In genomic region chr21:17794631-17795030, GRCh38 we compare ENCODE assay signal across 17 cellular contexts. TPM values are rescaled to one million over a fixed set of nuclear protein-coding genes. Genes with fewer than 3 reads are reported as not detected.
DNase-seq lines count a peak whose midpoint lies in the region; ATAC-seq and TF ChIP-seq lines count a peak whose summit lies in the region.
"Had no signal": no experiment of that assay in that cellular context is flagged by ENCODE, and none has a peak within 500 bp of the region (broad histone marks: within the 10 kb centered on the region; RNA-seq: fewer than 3 reads in every experiment).

No MANE protein-coding gene starts in this region.

- H3K36me3 ChIP-seq in muscle layer of duodenum (ENCODE audit: control insufficient read depth in 1 of 2, insufficient read depth in 2 of 2, low read length in 2 of 2), result peaks cover 0 to 6% of the 10 kb centered on the region in 2 donors
- no peaks in the 10 kb centered on the region for H3K36me3 ChIP-seq in vagina
- H3K36me3 ChIP-seq: ovary had no signal

- H3K36me3 Mint-ChIP-seq in activated CD8-positive, alpha-beta T cell treated with anti-CD3 and anti-CD28 coated beads for 36 hours (ENCODE audit: low read depth), result peaks cover 52% of the 10 kb centered on the region

- H3K4me3 Mint-ChIP-seq in activated CD8-positive, alpha-beta T cell treated with anti-CD3 and anti-CD28 coated beads for 36 hours, result peak overlapping the region; percentile 19

- peak overlapping the region; percentile 58 for H3K27ac ChIP-seq in right cardiac atrium (ENCODE audit: low read length)
- H3K27ac ChIP-seq in muscle layer of duodenum (ENCODE audit: low read length), result no peak overlapping the region
- peak overlapping the region; percentile 43 for H3K27ac ChIP-seq in vagina
- H3K27ac ChIP-seq: cardiac muscle cell, ovary, VCaP had no signal

- no peaks in the 10 kb centered on the region for H3K9me3 Mint-ChIP-seq in activated CD8-positive, alpha-beta T cell treated with anti-CD3 and anti-CD28 coated beads for 36 hours
- H3K9me3 Mint-ChIP-seq: activated T-helper 2 cell treated with anti-CD3 and anti-CD28 coated beads, Interferon-gamma antibody, Interleukin-2, Interleukin-4, amounts not matched to agents 10 μg/mL and 5 μg/mL and 100 μg/mL, durations not matched to agents 14 hours and 24 hours and 36 hours had no signal

- peaks cover 1% of the 10 kb centered on the region for H3K4me1 ChIP-seq in right cardiac atrium (ENCODE audit: control insufficient read depth, insufficient read depth, low read length)
- H3K4me1 ChIP-seq in muscle layer of duodenum (ENCODE audit: control insufficient read depth in 1 of 2, insufficient read depth in 2 of 2, low read length in 2 of 2), result peaks cover 4 to 15% of the 10 kb centered on the region in 2 donors
- H3K4me1 ChIP-seq in vagina, result peaks cover 23% of the 10 kb centered on the region

- WGBS in right cardiac atrium, result 65% methylated on average over 4 of the region's 4 CpGs

- no peak for TF ChIP-seq POLR2A in vagina (IDR thresholded peaks at IDR 0.05)

- no peaks in the 10 kb centered on the region for H3K27me3 ChIP-seq in right cardiac atrium (ENCODE audit: control insufficient read depth, insufficient read depth)
- H3K27me3 ChIP-seq in muscle layer of duodenum (ENCODE audit: low read depth, low read length), result no peaks in the 10 kb centered on the region
- H3K27me3 ChIP-seq in vagina, result no peaks in the 10 kb centered on the region
- H3K27me3 ChIP-seq: BE2C, cardiac muscle cell, ovary had no signal

- CTCF ChIA-PET in activated CD8-positive, alpha-beta T cell treated with anti-CD3 and anti-CD28 coated beads for 36 hours (lab: Charles Lee), result interaction anchor here (0.7 to 2.8 kb wide), 3 partner anchors 11 to 131 kb away, joined by 3 to 18 read pairs (median 3); partner anchors contain the start of gene C21orf91

- peak overlapping the region; percentile 94 for H3K27ac Mint-ChIP-seq in activated CD8-positive, alpha-beta T cell treated with anti-CD3 and anti-CD28 coated beads for 36 hours

- no peaks in the 10 kb centered on the region for H3K9me3 ChIP-seq in right cardiac atrium (ENCODE audit: control insufficient read depth, low read length)
- H3K9me3 ChIP-seq in muscle layer of duodenum (ENCODE audit: control insufficient read depth in 1 of 2, low read length in 2 of 2), result no peaks in the 10 kb centered on the region
- H3K9me3 ChIP-seq in vagina, result no peaks in the 10 kb centered on the region
- H3K9me3 ChIP-seq: BE2C, ovary had no signal

- ATAC-seq in right cardiac atrium (no peak), left ventricle myocardium superior (no peak), GM21576 (IDR thresholded peaks at IDR 0.05; ENCODE audit: unreplicated experiment) (no peak), HG02852 (IDR thresholded peaks at IDR 0.05; ENCODE audit: unreplicated experiment) (no peak)
- ATAC-seq in activated CD8-positive, alpha-beta T cell treated with anti-CD3 and anti-CD28 coated beads for 36 hours, result no peak

- H3K4me1 Mint-ChIP-seq in activated CD8-positive, alpha-beta T cell treated with anti-CD3 and anti-CD28 coated beads for 36 hours (ENCODE audit: low read depth), result peaks cover 72% of the 10 kb centered on the region

- H3K4me3 ChIP-seq in right cardiac atrium (ENCODE audit: low read length) (no peak overlapping the region), muscle layer of duodenum (ENCODE audit: low read depth in 1 of 2, low read length in 2 of 2) (peak overlapping the region; percentile 64 to 73), vagina (no peak overlapping the region)
- H3K4me3 ChIP-seq: cardiac muscle cell, ovary had no signal

- H3K27me3 Mint-ChIP-seq in activated CD8-positive, alpha-beta T cell treated with anti-CD3 and anti-CD28 coated beads for 36 hours, result no peaks in the 10 kb centered on the region

- DNase-seq in right cardiac atrium (no peak), left ventricle myocardium superior (no peak), vagina (ENCODE audit: extremely low spot score in 2 of 2) (no peak), SW 1271 (lab: John Stamatoyannopoulos, UW) (no peak)
- no peak for DNase-seq in activated CD8-positive, alpha-beta T cell treated with anti-CD3 and anti-CD28 coated beads for 36 hours
- DNase-seq: BE2C, hypothalamus, IMR-90, NCI-H1694, NCI-H510A treated with DMSO at 0.1 percent for 48 hours, ovary had no signal

- intact Hi-C loops in right cardiac atrium (cut with DNase I) (no loop called here), left ventricle myocardium superior (cut with micrococcal nuclease) (no loop called here), vagina (cut with DNase I) (no loop called here)
- intact Hi-C loops in activated CD8-positive, alpha-beta T cell treated with anti-CD3 and anti-CD28 coated beads for 36 hours (cut with micrococcal nuclease), result no loop called here

- TF ChIP-seq CTCF in activated CD8-positive, alpha-beta T cell treated with anti-CD3 and anti-CD28 coated beads for 36 hours (IDR thresholded peaks at IDR 0.05), result no peak
- no peak for TF ChIP-seq CTCF in vagina (IDR thresholded peaks at IDR 0.05)

- POLR2A ChIA-PET in activated CD8-positive, alpha-beta T cell treated with anti-CD3 and anti-CD28 coated beads for 36 hours (lab: Charles Lee), result interaction anchor here (1.1 to 2.6 kb wide), 3 partner anchors 11 to 24 kb away, joined by 3 to 16 read pairs (median 4); no protein-coding TSS in a partner anchor

RNA-seq across cellular contexts. Expression of gene C21orf91, which starts 24.5 kb away (rescaled TPM):
- total RNA-seq in right cardiac atrium (10 to 100 TPM in 1 of 4 donors, 1 to 10 TPM in 3; 8.8 to 11.7 (median 9.8) TPM), left ventricle myocardium superior (6.7 TPM), vagina (8.6 TPM)
- polyA plus RNA-seq in right cardiac atrium, result 3.6 TPM
- total RNA-seq in activated CD8-positive, alpha-beta T cell treated with anti-CD3 and anti-CD28 coated beads for 36 hours, result 10 to 100 TPM; 32.5 to 32.6 TPM

Comparison
In these comparisons a context has a peak if more than half of its experiments do, and no peak if none do; other contexts are left out.
1. H3K4me3 ChIP-seq: peak in muscle layer of duodenum (2 of 2); none in right cardiac atrium (single experiment) and vagina (0 of 2).